ENCODE assay signal across 1 cellular context in the genomic region with DNA sequence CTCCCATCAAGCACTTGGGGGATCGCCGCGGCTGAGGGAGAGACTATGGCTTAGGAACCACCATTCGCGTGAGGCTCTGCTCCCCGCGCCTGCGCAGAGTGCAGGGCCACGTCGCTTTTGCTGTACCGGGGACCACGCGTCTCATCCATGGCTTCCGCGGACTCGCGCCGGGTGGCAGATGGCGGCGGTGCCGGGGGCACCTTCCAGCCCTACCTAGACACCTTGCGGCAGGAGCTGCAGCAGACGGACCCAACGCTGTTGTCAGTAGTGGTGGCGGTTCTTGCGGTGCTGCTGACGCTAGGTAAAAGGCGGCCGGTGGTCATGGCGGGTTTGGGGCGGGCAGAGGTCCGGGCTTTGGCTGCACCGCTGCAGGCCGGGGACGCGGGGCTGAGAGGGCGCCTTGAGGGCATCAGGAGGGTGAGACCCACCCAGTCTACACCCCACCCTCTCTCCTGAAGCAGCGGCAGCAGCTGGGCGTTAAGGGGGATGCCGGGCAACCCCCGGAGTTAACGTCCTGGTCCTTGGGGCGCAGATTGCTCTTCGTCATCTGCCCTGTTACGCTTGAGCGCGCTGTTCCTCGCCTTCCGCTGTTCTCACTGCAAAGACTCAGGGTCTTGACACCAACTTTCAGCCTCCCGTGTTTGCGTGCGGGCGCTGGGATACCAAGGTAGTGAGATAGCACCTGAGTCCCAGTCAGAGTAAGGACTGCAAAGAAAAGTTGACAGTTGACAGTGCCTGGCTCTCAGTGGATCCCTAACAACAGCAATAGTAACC.
TF ChIP-seq lines count a peak whose summit lies in the region.

A gene with protein sequence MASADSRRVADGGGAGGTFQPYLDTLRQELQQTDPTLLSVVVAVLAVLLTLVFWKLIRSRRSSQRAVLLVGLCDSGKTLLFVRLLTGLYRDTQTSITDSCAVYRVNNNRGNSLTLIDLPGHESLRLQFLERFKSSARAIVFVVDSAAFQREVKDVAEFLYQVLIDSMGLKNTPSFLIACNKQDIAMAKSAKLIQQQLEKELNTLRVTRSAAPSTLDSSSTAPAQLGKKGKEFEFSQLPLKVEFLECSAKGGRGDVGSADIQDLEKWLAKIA (plus strand): TSS at position 114 of the 774 bp plus-strand sequence. CDS start 34 bp downstream, at position 148.

TF ChIP-seq in HepG2, 621 proteins besides CTCF, POLR2A, EP300 and RAD21 (continued from another document and continues in another):
- peak; percentile 71; the same call in 1 of the 2 replicates for TF ChIP-seq REPIN1 (CRISPR knock-in tag; IDR thresholded peaks at IDR 0.05; ENCODE audit: borderline replicate concordance, low read depth)
- TF ChIP-seq, protein P1, sequence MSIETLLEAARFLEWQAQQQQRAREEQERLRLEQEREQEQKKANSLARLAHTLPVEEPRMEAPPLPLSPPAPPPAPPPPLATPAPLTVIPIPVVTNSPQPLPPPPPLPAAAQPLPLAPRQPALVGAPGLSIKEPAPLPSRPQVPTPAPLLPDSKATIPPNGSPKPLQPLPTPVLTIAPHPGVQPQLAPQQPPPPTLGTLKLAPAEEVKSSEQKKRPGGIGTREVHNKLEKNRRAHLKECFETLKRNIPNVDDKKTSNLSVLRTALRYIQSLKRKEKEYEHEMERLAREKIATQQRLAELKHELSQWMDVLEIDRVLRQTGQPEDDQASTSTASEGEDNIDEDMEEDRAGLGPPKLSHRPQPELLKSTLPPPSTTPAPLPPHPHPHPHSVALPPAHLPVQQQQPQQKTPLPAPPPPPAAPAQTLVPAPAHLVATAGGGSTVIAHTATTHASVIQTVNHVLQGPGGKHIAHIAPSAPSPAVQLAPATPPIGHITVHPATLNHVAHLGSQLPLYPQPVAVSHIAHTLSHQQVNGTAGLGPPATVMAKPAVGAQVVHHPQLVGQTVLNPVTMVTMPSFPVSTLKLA (IDR thresholded peaks at IDR 0.05) = peak; percentile 72
- peak; percentile 92 for TF ChIP-seq SALL2 (CRISPR knock-in tag; IDR thresholded peaks at IDR 0.05)
- TF ChIP-seq, protein P2, sequence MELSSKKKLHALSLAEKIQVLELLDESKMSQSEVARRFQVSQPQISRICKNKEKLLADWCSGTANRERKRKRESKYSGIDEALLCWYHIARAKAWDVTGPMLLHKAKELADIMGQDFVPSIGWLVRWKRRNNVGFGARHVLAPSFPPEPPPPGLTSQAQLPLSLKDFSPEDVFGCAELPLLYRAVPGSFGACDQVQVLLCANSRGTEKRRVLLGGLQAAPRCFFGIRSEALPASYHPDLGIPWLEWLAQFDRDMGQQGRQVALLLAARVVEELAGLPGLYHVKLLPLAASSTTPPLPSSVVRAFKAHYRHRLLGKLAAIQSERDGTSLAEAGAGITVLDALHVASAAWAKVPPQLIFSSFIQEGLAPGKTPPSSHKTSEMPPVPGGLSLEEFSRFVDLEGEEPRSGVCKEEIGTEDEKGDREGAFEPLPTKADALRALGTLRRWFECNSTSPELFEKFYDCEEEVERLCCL (CRISPR knock-in tag; IDR thresholded peaks at IDR 0.05; ENCODE audit: borderline replicate concordance) = no peak
- TF ChIP-seq HNRNPUL1 (IDR thresholded peaks at IDR 0.05; ENCODE audit: low read depth, low read length) = no peak
- peak; percentile 43 for TF ChIP-seq RARA (CRISPR knock-in tag; IDR thresholded peaks at IDR 0.05)
- peak; percentile 61; the same call in 1 of the 2 replicates for TF ChIP-seq TP53 (CRISPR knock-in tag; conservative IDR thresholded peaks at IDR 0.05)
- peak; percentile 46; the same call in 1 of the 2 replicates for TF ChIP-seq FOSL2 (CRISPR knock-in tag; IDR thresholded peaks at IDR 0.05)
- TF ChIP-seq SIX1 (CRISPR knock-in tag; IDR thresholded peaks at IDR 0.05; ENCODE audit: borderline replicate concordance) = no peak
- no peak for TF ChIP-seq PRPF4 (IDR thresholded peaks at IDR 0.05; ENCODE audit: low read depth, low read length, poor library complexity, severe bottlenecking)
- peak; percentile 97 for TF ChIP-seq YEATS4 (CRISPR knock-in tag; IDR thresholded peaks at IDR 0.05; ENCODE audit: borderline replicate concordance)
- TF ChIP-seq ZNF83 (CRISPR knock-in tag; IDR thresholded peaks at IDR 0.05; ENCODE audit: borderline replicate concordance) = peak; percentile 84; the same call in 1 of the 2 replicates
- TF ChIP-seq AGO2 (optimal IDR thresholded peaks at IDR 0.05; ENCODE audit: low read depth, low read length) = peak; percentile 59
- TF ChIP-seq ZNF329 (CRISPR knock-in tag; IDR thresholded peaks at IDR 0.05; ENCODE audit: low read depth) = peak; percentile 28; the same call in 1 of the 2 replicates
- no peak for TF ChIP-seq ETV6 (CRISPR knock-in tag; conservative IDR thresholded peaks at IDR 0.05)
- no peak for TF ChIP-seq ZEB1 (IDR thresholded peaks at IDR 0.05; ENCODE audit: insufficient replicate concordance, low read depth)
- TF ChIP-seq ZNF75D (CRISPR knock-in tag; IDR thresholded peaks at IDR 0.05; ENCODE audit: borderline replicate concordance) = no peak
- no peak for TF ChIP-seq ZNF878 (CRISPR knock-in tag; IDR thresholded peaks at IDR 0.05)
- peak; percentile 63; the same call in 1 of the 2 replicates for TF ChIP-seq SP2 (CRISPR knock-in tag; IDR thresholded peaks at IDR 0.05)
- no peak for TF ChIP-seq ZNF552 (CRISPR knock-in tag; IDR thresholded peaks at IDR 0.05; ENCODE audit: borderline replicate concordance)
- no peak for TF ChIP-seq ZSCAN22 (CRISPR knock-in tag; IDR thresholded peaks at IDR 0.05)
- TF ChIP-seq ZNF468 (CRISPR knock-in tag; IDR thresholded peaks at IDR 0.05) = no peak
- TF ChIP-seq, protein P3, sequence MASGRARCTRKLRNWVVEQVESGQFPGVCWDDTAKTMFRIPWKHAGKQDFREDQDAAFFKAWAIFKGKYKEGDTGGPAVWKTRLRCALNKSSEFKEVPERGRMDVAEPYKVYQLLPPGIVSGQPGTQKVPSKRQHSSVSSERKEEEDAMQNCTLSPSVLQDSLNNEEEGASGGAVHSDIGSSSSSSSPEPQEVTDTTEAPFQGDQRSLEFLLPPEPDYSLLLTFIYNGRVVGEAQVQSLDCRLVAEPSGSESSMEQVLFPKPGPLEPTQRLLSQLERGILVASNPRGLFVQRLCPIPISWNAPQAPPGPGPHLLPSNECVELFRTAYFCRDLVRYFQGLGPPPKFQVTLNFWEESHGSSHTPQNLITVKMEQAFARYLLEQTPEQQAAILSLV (CRISPR knock-in tag; IDR thresholded peaks at IDR 0.05; ENCODE audit: borderline replicate concordance) = peak; percentile 75; the same call in 1 of the 2 replicates
- TF ChIP-seq, protein P4, sequence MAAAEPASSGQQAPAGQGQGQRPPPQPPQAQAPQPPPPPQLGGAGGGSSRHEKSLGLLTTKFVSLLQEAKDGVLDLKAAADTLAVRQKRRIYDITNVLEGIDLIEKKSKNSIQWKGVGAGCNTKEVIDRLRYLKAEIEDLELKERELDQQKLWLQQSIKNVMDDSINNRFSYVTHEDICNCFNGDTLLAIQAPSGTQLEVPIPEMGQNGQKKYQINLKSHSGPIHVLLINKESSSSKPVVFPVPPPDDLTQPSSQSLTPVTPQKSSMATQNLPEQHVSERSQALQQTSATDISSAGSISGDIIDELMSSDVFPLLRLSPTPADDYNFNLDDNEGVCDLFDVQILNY (CRISPR knock-in tag; conservative IDR thresholded peaks at IDR 0.05) = no peak
- no peak; the same call in 1 of the 2 replicates for TF ChIP-seq ZNF354B (CRISPR knock-in tag; IDR thresholded peaks at IDR 0.05)
- TF ChIP-seq EZH2 (conservative IDR thresholded peaks at IDR 0.05; ENCODE audit: low read depth, low read length) = no peak
- no peak; the same call in 1 of the 2 replicates for TF ChIP-seq MAZ (IDR thresholded peaks at IDR 0.05; ENCODE audit: borderline replicate concordance, low read depth, low read length)
- peak; percentile 79 for TF ChIP-seq MAZ (CRISPR knock-in tag; IDR thresholded peaks at IDR 0.05; ENCODE audit: low read depth)
- TF ChIP-seq, protein P5, sequence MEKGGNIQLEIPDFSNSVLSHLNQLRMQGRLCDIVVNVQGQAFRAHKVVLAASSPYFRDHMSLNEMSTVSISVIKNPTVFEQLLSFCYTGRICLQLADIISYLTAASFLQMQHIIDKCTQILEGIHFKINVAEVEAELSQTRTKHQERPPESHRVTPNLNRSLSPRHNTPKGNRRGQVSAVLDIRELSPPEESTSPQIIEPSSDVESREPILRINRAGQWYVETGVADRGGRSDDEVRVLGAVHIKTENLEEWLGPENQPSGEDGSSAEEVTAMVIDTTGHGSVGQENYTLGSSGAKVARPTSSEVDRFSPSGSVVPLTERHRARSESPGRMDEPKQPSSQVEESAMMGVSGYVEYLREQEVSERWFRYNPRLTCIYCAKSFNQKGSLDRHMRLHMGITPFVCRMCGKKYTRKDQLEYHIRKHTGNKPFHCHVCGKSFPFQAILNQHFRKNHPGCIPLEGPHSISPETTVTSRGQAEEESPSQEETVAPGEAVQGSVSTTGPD (CRISPR knock-in tag; IDR thresholded peaks at IDR 0.05) = no peak
- TF ChIP-seq SYNCRIP (IDR thresholded peaks at IDR 0.05; ENCODE audit: insufficient read depth, low read depth, low read length) = no peak
- no peak for TF ChIP-seq HNF4A (CRISPR knock-in tag; IDR thresholded peaks at IDR 0.05)
- TF ChIP-seq ZSCAN25 (CRISPR knock-in tag; IDR thresholded peaks at IDR 0.05) = peak; percentile 72; the same call in 1 of the 2 replicates
- no peak for TF ChIP-seq KLF6 (CRISPR knock-in tag; IDR thresholded peaks at IDR 0.05)
- no peak for TF ChIP-seq RFX1 (IDR thresholded peaks at IDR 0.05)
- TF ChIP-seq, protein P6, sequence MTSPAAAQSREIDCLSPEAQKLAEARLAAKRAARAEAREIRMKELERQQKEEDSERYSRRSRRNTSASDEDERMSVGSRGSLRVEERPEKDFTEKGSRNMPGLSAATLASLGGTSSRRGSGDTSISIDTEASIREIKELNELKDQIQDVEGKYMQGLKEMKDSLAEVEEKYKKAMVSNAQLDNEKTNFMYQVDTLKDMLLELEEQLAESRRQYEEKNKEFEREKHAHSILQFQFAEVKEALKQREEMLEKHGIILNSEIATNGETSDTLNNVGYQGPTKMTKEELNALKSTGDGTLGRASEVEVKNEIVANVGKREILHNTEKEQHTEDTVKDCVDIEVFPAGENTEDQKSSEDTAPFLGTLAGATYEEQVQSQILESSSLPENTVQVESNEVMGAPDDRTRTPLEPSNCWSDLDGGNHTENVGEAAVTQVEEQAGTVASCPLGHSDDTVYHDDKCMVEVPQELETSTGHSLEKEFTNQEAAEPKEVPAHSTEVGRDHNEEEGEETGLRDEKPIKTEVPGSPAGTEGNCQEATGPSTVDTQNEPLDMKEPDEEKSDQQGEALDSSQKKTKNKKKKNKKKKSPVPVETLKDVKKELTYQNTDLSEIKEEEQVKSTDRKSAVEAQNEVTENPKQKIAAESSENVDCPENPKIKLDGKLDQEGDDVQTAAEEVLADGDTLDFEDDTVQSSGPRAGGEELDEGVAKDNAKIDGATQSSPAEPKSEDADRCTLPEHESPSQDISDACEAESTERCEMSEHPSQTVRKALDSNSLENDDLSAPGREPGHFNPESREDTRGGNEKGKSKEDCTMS (CRISPR knock-in tag; conservative IDR thresholded peaks at IDR 0.05) = no peak
- no peak for TF ChIP-seq ZNF260 (CRISPR knock-in tag; IDR thresholded peaks at IDR 0.05; ENCODE audit: borderline replicate concordance, low read depth)
- TF ChIP-seq FOXO1 (CRISPR knock-in tag; IDR thresholded peaks at IDR 0.05) = peak; percentile 50; the same call in 1 of the 2 replicates
- peak; percentile 84 for TF ChIP-seq ZNF501 (CRISPR knock-in tag; IDR thresholded peaks at IDR 0.05)
- peak; percentile 88; the same call in 1 of the 2 replicates for TF ChIP-seq ZFP90 (CRISPR knock-in tag; IDR thresholded peaks at IDR 0.05; ENCODE audit: borderline replicate concordance)
- no peak for TF ChIP-seq PTBP1 (IDR thresholded peaks at IDR 0.05; ENCODE audit: low read depth, low read length, poor library complexity, severe bottlenecking)
- peak; percentile 61; the same call in 1 of the 2 replicates for TF ChIP-seq SIN3A (IDR thresholded peaks at IDR 0.05; ENCODE audit: borderline replicate concordance, low read depth, low read length)
- no peak; the same call in 1 of the 2 replicates for TF ChIP-seq SAFB2 (CRISPR knock-in tag; IDR thresholded peaks at IDR 0.05; ENCODE audit: borderline replicate concordance, low read depth)
- TF ChIP-seq, protein P7, sequence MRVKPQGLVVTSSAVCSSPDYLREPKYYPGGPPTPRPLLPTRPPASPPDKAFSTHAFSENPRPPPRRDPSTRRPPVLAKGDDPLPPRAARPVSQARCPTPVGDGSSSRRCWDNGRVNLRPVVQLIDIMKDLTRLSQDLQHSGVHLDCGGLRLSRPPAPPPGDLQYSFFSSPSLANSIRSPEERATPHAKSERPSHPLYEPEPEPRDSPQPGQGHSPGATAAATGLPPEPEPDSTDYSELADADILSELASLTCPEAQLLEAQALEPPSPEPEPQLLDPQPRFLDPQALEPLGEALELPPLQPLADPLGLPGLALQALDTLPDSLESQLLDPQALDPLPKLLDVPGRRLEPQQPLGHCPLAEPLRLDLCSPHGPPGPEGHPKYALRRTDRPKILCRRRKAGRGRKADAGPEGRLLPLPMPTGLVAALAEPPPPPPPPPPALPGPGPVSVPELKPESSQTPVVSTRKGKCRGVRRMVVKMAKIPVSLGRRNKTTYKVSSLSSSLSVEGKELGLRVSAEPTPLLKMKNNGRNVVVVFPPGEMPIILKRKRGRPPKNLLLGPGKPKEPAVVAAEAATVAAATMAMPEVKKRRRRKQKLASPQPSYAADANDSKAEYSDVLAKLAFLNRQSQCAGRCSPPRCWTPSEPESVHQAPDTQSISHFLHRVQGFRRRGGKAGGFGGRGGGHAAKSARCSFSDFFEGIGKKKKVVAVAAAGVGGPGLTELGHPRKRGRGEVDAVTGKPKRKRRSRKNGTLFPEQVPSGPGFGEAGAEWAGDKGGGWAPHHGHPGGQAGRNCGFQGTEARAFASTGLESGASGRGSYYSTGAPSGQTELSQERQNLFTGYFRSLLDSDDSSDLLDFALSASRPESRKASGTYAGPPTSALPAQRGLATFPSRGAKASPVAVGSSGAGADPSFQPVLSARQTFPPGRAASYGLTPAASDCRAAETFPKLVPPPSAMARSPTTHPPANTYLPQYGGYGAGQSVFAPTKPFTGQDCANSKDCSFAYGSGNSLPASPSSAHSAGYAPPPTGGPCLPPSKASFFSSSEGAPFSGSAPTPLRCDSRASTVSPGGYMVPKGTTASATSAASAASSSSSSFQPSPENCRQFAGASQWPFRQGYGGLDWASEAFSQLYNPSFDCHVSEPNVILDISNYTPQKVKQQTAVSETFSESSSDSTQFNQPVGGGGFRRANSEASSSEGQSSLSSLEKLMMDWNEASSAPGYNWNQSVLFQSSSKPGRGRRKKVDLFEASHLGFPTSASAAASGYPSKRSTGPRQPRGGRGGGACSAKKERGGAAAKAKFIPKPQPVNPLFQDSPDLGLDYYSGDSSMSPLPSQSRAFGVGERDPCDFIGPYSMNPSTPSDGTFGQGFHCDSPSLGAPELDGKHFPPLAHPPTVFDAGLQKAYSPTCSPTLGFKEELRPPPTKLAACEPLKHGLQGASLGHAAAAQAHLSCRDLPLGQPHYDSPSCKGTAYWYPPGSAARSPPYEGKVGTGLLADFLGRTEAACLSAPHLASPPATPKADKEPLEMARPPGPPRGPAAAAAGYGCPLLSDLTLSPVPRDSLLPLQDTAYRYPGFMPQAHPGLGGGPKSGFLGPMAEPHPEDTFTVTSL (CRISPR knock-in tag; IDR thresholded peaks at IDR 0.05; ENCODE audit: borderline replicate concordance) = 0 out of 2 replicates have a peak, but pooled peaks have one; percentile 40
- no peak for TF ChIP-seq MATR3 (CRISPR knock-in tag; IDR thresholded peaks at IDR 0.05)
- no peak for TF ChIP-seq SRSF1 (optimal IDR thresholded peaks at IDR 0.05; ENCODE audit: low read depth, low read length)
- no peak for TF ChIP-seq RARG (CRISPR knock-in tag; IDR thresholded peaks at IDR 0.05; ENCODE audit: low read depth)
- TF ChIP-seq HOXA5 (CRISPR knock-in tag; IDR thresholded peaks at IDR 0.05) = peak; percentile 89
- TF ChIP-seq MYC (CRISPR knock-in tag; IDR thresholded peaks at IDR 0.05; ENCODE audit: borderline replicate concordance) = peak; percentile 99
- peak; percentile 96 for TF ChIP-seq XBP1 (CRISPR knock-in tag; IDR thresholded peaks at IDR 0.05)
- TF ChIP-seq ZNF614 (CRISPR knock-in tag; IDR thresholded peaks at IDR 0.05; ENCODE audit: borderline replicate concordance) = no peak; the same call in 1 of the 2 replicates
